Comparison of ENCODE assay signal across 15 cellular contexts in genomic region chr12:98466970-98467369, GRCh38.
"Had no signal": no experiment of that assay in that cellular context is flagged by ENCODE, and none has a peak within 500 bp of the region (broad histone marks: within the 10 kb centered on the region; RNA-seq: fewer than 3 reads in every experiment).

No MANE protein-coding gene starts in this region.

- H3K4me3 Mint-ChIP-seq: naive thymus-derived CD8-positive, alpha-beta T cell; nephron progenitor cell; stimulated activated naive B cell treated with anti-CD40 and anti-IgM and Interleukin-4, amounts not matched to agents 10 μg/mL and 1 μg/mL and 100 μg/mL, for 72 hours had no signal

- ATAC-seq: left ventricle myocardium superior; lower lobe of right lung; naive thymus-derived CD8-positive, alpha-beta T cell; sciatic nerve; stimulated activated naive B cell treated with anti-CD40 and anti-IgM and Interleukin-4, amounts not matched to agents 10 μg/mL and 1 μg/mL and 100 μg/mL, for 72 hours had no signal

- H3K36me3 Mint-ChIP-seq: stimulated activated naive B cell treated with anti-CD40 and anti-IgM and Interleukin-4, amounts not matched to agents 10 μg/mL and 1 μg/mL and 100 μg/mL, for 72 hours had no signal

- H3K27ac Mint-ChIP-seq: naive thymus-derived CD8-positive, alpha-beta T cell; nephron progenitor cell; stimulated activated naive B cell treated with anti-CD40 and anti-IgM and Interleukin-4, amounts not matched to agents 10 μg/mL and 1 μg/mL and 100 μg/mL, for 72 hours had no signal

- DNase-seq: dorsolateral prefrontal cortex; effector CD4-positive, alpha-beta T cell; left ventricle myocardium superior; lower lobe of right lung; naive thymus-derived CD8-positive, alpha-beta T cell; nephron progenitor cell; nucleus accumbens; stimulated activated CD4-positive, alpha-beta T cell treated with anti-CD3 and anti-CD28 coated beads, Interleukin-12 subunit alpha, Interleukin-12 subunit beta, amount 100 ng/mL, for 4 hours; stimulated activated CD4-positive, alpha-beta T cell treated with anti-CD3 and anti-CD28 coated beads, Interleukin-1b, Interleukin-23, amount 100 ng/mL, for 48 hours; stimulated activated CD4-positive, alpha-beta T cell treated with anti-CD3 and anti-CD28 coated beads, Interleukin-4, amount 100 ng/mL, for 24 hours; stimulated activated naive B cell treated with anti-CD40 and anti-IgM and Interleukin-4, amounts not matched to agents 10 μg/mL and 1 μg/mL and 100 μg/mL, for 72 hours; stomach; thyroid gland; trophoblast cell had no signal

- H3K4me1 Mint-ChIP-seq: naive thymus-derived CD8-positive, alpha-beta T cell; stimulated activated naive B cell treated with anti-CD40 and anti-IgM and Interleukin-4, amounts not matched to agents 10 μg/mL and 1 μg/mL and 100 μg/mL, for 72 hours had no signal

- H3K9me3 Mint-ChIP-seq: naive thymus-derived CD8-positive, alpha-beta T cell; nephron progenitor cell; stimulated activated naive B cell treated with anti-CD40 and anti-IgM and Interleukin-4, amounts not matched to agents 10 μg/mL and 1 μg/mL and 100 μg/mL, for 72 hours had no signal
